21 cellular contexts compared by ENCODE assay signal in the genomic region with DNA sequence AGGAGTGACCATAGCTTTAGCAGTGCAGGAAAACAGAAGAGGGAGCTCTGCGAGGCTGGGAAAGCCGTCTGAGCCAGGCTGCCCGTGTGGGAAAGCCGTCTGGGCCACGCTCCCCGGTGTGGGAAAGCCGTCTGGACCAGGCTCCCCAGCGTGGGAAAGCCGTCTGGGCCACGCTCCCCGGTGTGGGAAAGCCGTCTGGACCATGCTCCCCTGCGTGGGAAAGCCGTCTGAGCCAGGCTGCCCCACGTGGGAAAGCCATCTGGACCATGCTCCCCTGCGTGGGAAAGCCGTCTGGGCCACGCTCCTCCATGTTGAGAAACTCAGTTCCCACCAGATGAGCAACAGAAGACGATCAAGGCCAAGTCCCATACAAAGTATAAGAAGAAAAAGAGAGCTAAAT.
"Had no signal": no experiment of that assay in that cellular context is flagged by ENCODE, and none has a peak within 500 bp of the region (broad histone marks: within the 10 kb centered on the region; RNA-seq: fewer than 3 reads in every experiment).

No MANE protein-coding gene starts in this region.

- H3K4me3 Mint-ChIP-seq: activated naive CD4-positive, alpha-beta T cell treated with anti-CD3 and anti-CD28 coated beads, Interleukin-2, amount 10 ng/mL, durations not matched to agents 7 days and 5 days; activated T-cell treated with anti-CD3 and anti-CD28 coated beads, Interleukin-2, amount 50 U/mL, for 24 hours; stimulated activated memory B cell treated with anti-CD40 and anti-IgM and Interleukin-4, amounts not matched to agents 10 μg/mL and 1 μg/mL and 100 μg/mL, for 72 hours; T-cell had no signal

- DNase-seq: activated CD4-positive, alpha-beta T cell treated with anti-CD3 and anti-CD28 coated beads, Interleukin-2, amount 50 U/mL, for 4 hours; activated CD8-positive, alpha-beta memory T cell treated with anti-CD3 and anti-CD28 coated beads for 24 hours; activated CD8-positive, alpha-beta memory T cell treated with anti-CD3 and anti-CD28 coated beads, Interleukin-2, amount 50 U/mL, for 4 hours; activated effector memory CD4-positive, alpha-beta T cell treated with anti-CD3 and anti-CD28 coated beads, Interleukin-2, amount 50 U/mL, for 16 hours; activated naive CD4-positive, alpha-beta T cell treated with anti-CD3 and anti-CD28 coated beads, Interleukin-2, amount 10 ng/mL, durations not matched to agents 7 days and 5 days; activated T-cell treated with anti-CD3 and anti-CD28 coated beads, Interleukin-2, amount 50 U/mL, for 24 hours; colonic mucosa; dorsolateral prefrontal cortex; heart left ventricle; islet precursor cell; left cardiac atrium; right lobe of liver; small intestine; stimulated activated CD4-positive, alpha-beta T cell treated with anti-CD3 and anti-CD28 coated beads, Interleukin-2, amount 100 ng/mL, for 24 hours; T-cell; transverse colon; uterus; WERI-Rb-1 had no signal

- H3K27me3 ChIP-seq: breast epithelium, colonic mucosa, dorsolateral prefrontal cortex, gastroesophageal sphincter, heart left ventricle, right lobe of liver, transverse colon, uterus had no signal

- H3K27me3 Mint-ChIP-seq: activated naive CD4-positive, alpha-beta T cell treated with anti-CD3 and anti-CD28 coated beads, Interleukin-2, amount 10 ng/mL, durations not matched to agents 7 days and 5 days; activated T-cell treated with anti-CD3 and anti-CD28 coated beads, Interleukin-2, amount 50 U/mL, for 24 hours; stimulated activated memory B cell treated with anti-CD40 and anti-IgM and Interleukin-4, amounts not matched to agents 10 μg/mL and 1 μg/mL and 100 μg/mL, for 72 hours; T-cell had no signal

- H3K4me1 Mint-ChIP-seq: stimulated activated memory B cell treated with anti-CD40 and anti-IgM and Interleukin-4, amounts not matched to agents 10 μg/mL and 1 μg/mL and 100 μg/mL, for 72 hours had no signal

- ATAC-seq: gastroesophageal sphincter; heart left ventricle; left cardiac atrium; stimulated activated memory B cell treated with anti-CD40 and anti-IgM and Interleukin-4, amounts not matched to agents 10 μg/mL and 1 μg/mL and 100 μg/mL, for 72 hours; T-cell had no signal

- H3K27ac ChIP-seq: breast epithelium, colonic mucosa, dorsolateral prefrontal cortex, gastroesophageal sphincter, heart left ventricle, right lobe of liver, transverse colon, uterus, WERI-Rb-1 had no signal

- H3K9me3 ChIP-seq: colonic mucosa, right lobe of liver, uterus had no signal

- H3K36me3 ChIP-seq: uterus had no signal

- H3K4me3 ChIP-seq: breast epithelium, colonic mucosa, dorsolateral prefrontal cortex, gastroesophageal sphincter, heart left ventricle, right lobe of liver, transverse colon, uterus had no signal

- H3K4me1 ChIP-seq: breast epithelium, colonic mucosa, gastroesophageal sphincter, heart left ventricle, right lobe of liver, transverse colon, uterus had no signal
